17 cellular contexts compared by ENCODE assay signal in genomic region chr5:3843691-3844090, GRCh38.
A peak's percentile ranks its signal among the peaks of the same experiment; 100 is the strongest.
DNase-seq lines count a peak whose midpoint lies in the region; TF ChIP-seq lines count a peak whose summit lies in the region.
"Had no signal": no experiment of that assay in that cellular context is flagged by ENCODE, and none has a peak within 500 bp of the region (broad histone marks: within the 10 kb centered on the region; RNA-seq: fewer than 3 reads in every experiment).

No MANE protein-coding gene starts in this region.

- H3K4me1 Mint-ChIP-seq in brain (peaks cover 35% of the 10 kb centered on the region), osteocyte (ENCODE audit: unreplicated experiment) (no peaks in the 10 kb centered on the region)

- no peak overlapping the region for H3K4me3 ChIP-seq in Peyer's patch
- H3K4me3 ChIP-seq: GM23248, PC-9 had no signal

- H3K27me3 Mint-ChIP-seq in brain: peaks cover 4% of the 10 kb centered on the region
- no peaks in the 10 kb centered on the region for H3K27me3 Mint-ChIP-seq in osteocyte (ENCODE audit: unreplicated experiment)
- H3K27me3 Mint-ChIP-seq: CD4-positive, alpha-beta T cell had no signal

- H3K36me3 Mint-ChIP-seq in brain (no peaks in the 10 kb centered on the region), osteocyte (ENCODE audit: unreplicated experiment) (no peaks in the 10 kb centered on the region)

- H3K36me3 ChIP-seq in Peyer's patch: no peaks in the 10 kb centered on the region
- H3K36me3 ChIP-seq: BE2C had no signal

- H3K27ac Mint-ChIP-seq in brain (peak overlapping the region; percentile 45 to 89 (median 85)), osteocyte (ENCODE audit: unreplicated experiment) (no peak overlapping the region)
- H3K27ac Mint-ChIP-seq: CD4-positive, alpha-beta T cell had no signal

- no peaks in the 10 kb centered on the region for H3K9me3 ChIP-seq in Peyer's patch
- H3K9me3 ChIP-seq: BE2C had no signal

- peak overlapping the region in 3 of 5 experiments; percentile 48 to 60 (median 49) for H3K4me3 Mint-ChIP-seq in brain
- no peak overlapping the region for H3K4me3 Mint-ChIP-seq in osteocyte (ENCODE audit: unreplicated experiment)
- H3K4me3 Mint-ChIP-seq: CD4-positive, alpha-beta T cell had no signal

- no peak for TF ChIP-seq CTCF in brain (conservative IDR thresholded peaks at IDR 0.05)
- no peak for TF ChIP-seq CTCF in osteocyte (IDR thresholded peaks at IDR 0.05)
- no peak for TF ChIP-seq CTCF in Peyer's patch (IDR thresholded peaks at IDR 0.05)

- H3K4me1 ChIP-seq in Peyer's patch: no peaks in the 10 kb centered on the region
- H3K4me1 ChIP-seq: BE2C had no signal

- H3K27ac ChIP-seq in Peyer's patch: no peak overlapping the region
- H3K27ac ChIP-seq: GM23248, PC-9 had no signal

- TF ChIP-seq POLR2A in Peyer's patch (IDR thresholded peaks at IDR 0.05): no peak

- peak; percentile 56 for DNase-seq in left kidney (ENCODE audit: low read depth, low spot score)
- DNase-seq in osteocyte (ENCODE audit: extremely low spot score, unreplicated experiment): peak; percentile 60
- DNase-seq in stimulated activated CD4-positive, alpha-beta T cell treated with anti-CD3 and anti-CD28 coated beads, Interleukin-2, amount 100 ng/mL, for 24 hours: no peak
- DNase-seq in central memory CD4-positive, alpha-beta T cell: no peak
- no peak for DNase-seq in Peyer's patch
- DNase-seq in DMS79 treated with DMSO at 0.1 percent for 48 hours (lab: John Stamatoyannopoulos, UW): no peak
- DNase-seq: BE2C; CD4-positive, alpha-beta T cell; DMS53; GM23248; NCI-H1417 treated with DMSO at 0.1 percent for 48 hours; NCI-H1930; NCI-H2171 treated with DMSO at 0.1 percent for 48 hours; NCI-H510A; NCI-H774; PC-9 had no signal

- H3K27me3 ChIP-seq in Peyer's patch: no peaks in the 10 kb centered on the region
- H3K27me3 ChIP-seq: BE2C had no signal

- H3K9me3 Mint-ChIP-seq in brain (peaks cover 0 to 7% (median 0%) of the 10 kb centered on the region in 5 experiments), osteocyte (ENCODE audit: unreplicated experiment) (peaks cover 44% of the 10 kb centered on the region)
- H3K9me3 Mint-ChIP-seq: CD4-positive, alpha-beta T cell had no signal

Comparison
In these comparisons a context has a peak if more than half of its experiments do, and no peak if none do; other contexts are left out.
1. DNase-seq: peak in left kidney (single experiment) and osteocyte (single experiment); none in stimulated activated CD4-positive, alpha-beta T cell treated with anti-CD3 and anti-CD28 coated beads, Interleukin-2, amount 100 ng/mL, for 24 hours (0 of 2), central memory CD4-positive, alpha-beta T cell (single experiment), Peyer's patch (0 of 3) and DMS79 treated with DMSO at 0.1 percent for 48 hours (single experiment).